ENCODE assay signal across 24 cellular contexts in the genomic region with DNA sequence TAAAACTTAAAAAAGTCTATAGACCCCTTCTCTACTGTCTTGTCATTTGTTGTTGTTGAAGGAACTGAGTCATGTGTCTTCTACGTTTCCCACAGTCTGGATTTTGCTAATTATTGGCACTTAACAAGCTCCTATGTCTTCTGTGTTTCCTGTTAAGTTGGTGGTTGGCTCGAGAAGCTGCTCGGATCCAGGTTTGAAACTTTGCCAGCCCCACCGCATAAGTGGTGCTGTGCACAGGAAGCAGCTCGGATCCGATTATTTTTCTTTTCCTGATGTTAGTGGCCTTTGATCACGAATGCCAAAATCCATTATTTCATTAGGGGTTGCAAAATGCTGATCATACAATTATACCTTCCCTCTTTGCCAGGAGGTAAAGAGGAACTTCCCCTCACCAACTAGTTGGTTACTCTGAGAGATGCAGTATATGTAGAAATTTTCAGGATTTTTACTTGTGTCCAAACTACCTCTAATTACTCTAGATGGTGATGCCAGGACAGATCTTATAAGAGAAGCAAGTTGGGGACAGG.
DNase-seq lines count a peak whose midpoint lies in the region; ATAC-seq and TF ChIP-seq lines count a peak whose summit lies in the region.
"Had no signal": no experiment of that assay in that cellular context is flagged by ENCODE, and none has a peak within 500 bp of the region (broad histone marks: within the 10 kb centered on the region; RNA-seq: fewer than 3 reads in every experiment).

No MANE protein-coding gene starts in this region.

- WGBS in thyroid gland, 2 donors, result 1 to 6% methylated on average over 7 of the region's 7 CpGs

- peak overlapping the region; percentile 3 for H3K27ac Mint-ChIP-seq in T-helper 2 cell treated with Interferon-gamma antibody and Interleukin-4, amounts not matched to agents 5 μg/mL and 100 μg/mL, for 36 hours
- H3K27ac Mint-ChIP-seq: activated CD4-positive, alpha-beta T cell treated with anti-CD3 and anti-CD28 coated beads, Interleukin-2, amount 10 ng/mL, durations not matched to agents 24 days and 14 days; activated naive CD4-positive, alpha-beta T cell treated with anti-CD3 and anti-CD28 coated beads, Interleukin-2, amount 50 U/mL, for 72 hours; activated T-helper 1 cell treated with anti-CD3 and anti-CD28 coated beads, Interleukin-12 subunit alpha, Interleukin-12 subunit beta, Interleukin-2, Interleukin-4 antibody, amounts not matched to agents 30 ng/mL and 10 ng/mL and 1 ng/mL, durations not matched to agents 14 hours and 24 hours and 36 hours; CD4-positive, alpha-beta T cell had no signal

- H3K27me3 ChIP-seq in thyroid gland, result no peaks in the 10 kb centered on the region
- H3K27me3 ChIP-seq: ascending aorta had no signal

- H3K4me3 ChIP-seq in choroid plexus epithelial cell (ENCODE audit: low read depth, low read length) (no peak overlapping the region), thyroid gland (replicated peaks in 1 of 3) (no peak overlapping the region)
- H3K4me3 ChIP-seq: ascending aorta, mucosa of descending colon had no signal

- H3K9me3 ChIP-seq in thyroid gland, result no peaks in the 10 kb centered on the region
- H3K9me3 ChIP-seq: ascending aorta, mucosa of descending colon had no signal

- H3K27ac ChIP-seq in thyroid gland, result no peak overlapping the region
- H3K27ac ChIP-seq: ascending aorta had no signal

- H3K4me1 Mint-ChIP-seq in T-helper 2 cell treated with Interferon-gamma antibody and Interleukin-4, amounts not matched to agents 5 μg/mL and 100 μg/mL, for 36 hours (ENCODE audit: low read depth), result no peaks in the 10 kb centered on the region
- H3K4me1 Mint-ChIP-seq: activated CD4-positive, alpha-beta T cell treated with anti-CD3 and anti-CD28 coated beads, Interleukin-2, amount 10 ng/mL, durations not matched to agents 24 days and 14 days had no signal

- H3K9me3 Mint-ChIP-seq in T-helper 2 cell treated with Interferon-gamma antibody and Interleukin-4, amounts not matched to agents 5 μg/mL and 100 μg/mL, for 36 hours, result no peaks in the 10 kb centered on the region
- H3K9me3 Mint-ChIP-seq: activated CD4-positive, alpha-beta T cell treated with anti-CD3 and anti-CD28 coated beads, Interleukin-2, amount 10 ng/mL, durations not matched to agents 24 days and 14 days; activated naive CD4-positive, alpha-beta T cell treated with anti-CD3 and anti-CD28 coated beads, Interleukin-2, amount 50 U/mL, for 72 hours; CD4-positive, alpha-beta T cell had no signal

- H3K36me3 Mint-ChIP-seq in T-helper 2 cell treated with Interferon-gamma antibody and Interleukin-4, amounts not matched to agents 5 μg/mL and 100 μg/mL, for 36 hours (ENCODE audit: low read depth), result no peaks in the 10 kb centered on the region
- H3K36me3 Mint-ChIP-seq: activated naive CD4-positive, alpha-beta T cell treated with anti-CD3 and anti-CD28 coated beads, Interleukin-2, amount 50 U/mL, for 72 hours had no signal

- intact Hi-C loops in thyroid gland (cut with DNase I), result no loop called here

- no peak for DNase-seq in T-helper 2 cell treated with Interferon-gamma antibody and Interleukin-4, amounts not matched to agents 5 μg/mL and 100 μg/mL, for 36 hours (ENCODE audit: low spot score)
- DNase-seq in T-helper 2 cell (no peak), NCI-H2196 treated with DMSO at 0.1 percent for 48 hours (lab: John Stamatoyannopoulos, UW; ENCODE audit: unreplicated experiment) (peak; percentile 13), choroid plexus epithelial cell (ENCODE audit: low read depth) (peak; percentile 31), thyroid gland (peak; percentile 30 to 33), midbrain (lab: John Stamatoyannopoulos, UW) (no peak)
- DNase-seq in stimulated activated CD4-positive, alpha-beta T cell treated with anti-CD3 and anti-CD28 coated beads, Interleukin-4, amount 100 ng/mL, for 24 hours, result no peak
- DNase-seq: activated CD4-positive, alpha-beta T cell treated with anti-CD3 and anti-CD28 coated beads, Interleukin-2, amount 10 ng/mL, durations not matched to agents 24 days and 14 days; CD4-positive, alpha-beta T cell; DMS79; effector CD8-positive, alpha-beta T cell; erythroblast; foreskin melanocyte; hippocampal formation; Kasumi-1; left ventricle myocardium superior; mucosa of descending colon; NCI-H1092; NCI-H526 had no signal

- H3K36me3 ChIP-seq in thyroid gland, result no peaks in the 10 kb centered on the region
- H3K36me3 ChIP-seq: ascending aorta had no signal

- H3K4me1 ChIP-seq in thyroid gland, result no peaks in the 10 kb centered on the region
- H3K4me1 ChIP-seq: ascending aorta had no signal

- no peak overlapping the region for H3K4me3 Mint-ChIP-seq in T-helper 2 cell treated with Interferon-gamma antibody and Interleukin-4, amounts not matched to agents 5 μg/mL and 100 μg/mL, for 36 hours
- H3K4me3 Mint-ChIP-seq: activated CD4-positive, alpha-beta T cell treated with anti-CD3 and anti-CD28 coated beads, Interleukin-2, amount 10 ng/mL, durations not matched to agents 24 days and 14 days; activated T-helper 1 cell treated with anti-CD3 and anti-CD28 coated beads, Interleukin-12 subunit alpha, Interleukin-12 subunit beta, Interleukin-2, Interleukin-4 antibody, amounts not matched to agents 30 ng/mL and 10 ng/mL and 1 ng/mL, durations not matched to agents 14 hours and 24 hours and 36 hours; CD4-positive, alpha-beta T cell had no signal

- ATAC-seq in HG02884 (IDR thresholded peaks at IDR 0.05; ENCODE audit: unreplicated experiment), result no peak
- ATAC-seq: activated naive CD4-positive, alpha-beta T cell treated with anti-CD3 and anti-CD28 coated beads, Interleukin-2, amount 50 U/mL, for 72 hours; left ventricle myocardium superior; mucosa of descending colon; Right ventricle myocardium inferior had no signal

- TF ChIP-seq CTCF in choroid plexus epithelial cell (conservative IDR thresholded peaks at IDR 0.05; ENCODE audit: low read depth, low read length) (no peak), thyroid gland (IDR thresholded peaks at IDR 0.05) (no peak)

- no peak for TF ChIP-seq POLR2A in thyroid gland (IDR thresholded peaks at IDR 0.05)

- no peaks in the 10 kb centered on the region for H3K27me3 Mint-ChIP-seq in T-helper 2 cell treated with Interferon-gamma antibody and Interleukin-4, amounts not matched to agents 5 μg/mL and 100 μg/mL, for 36 hours (ENCODE audit: low read depth)
- H3K27me3 Mint-ChIP-seq: activated CD4-positive, alpha-beta T cell treated with anti-CD3 and anti-CD28 coated beads, Interleukin-2, amount 10 ng/mL, durations not matched to agents 24 days and 14 days had no signal

Comparison
In these comparisons a context has a peak if more than half of its experiments do, and no peak if none do; other contexts are left out.
1. DNase-seq: peak in NCI-H2196 treated with DMSO at 0.1 percent for 48 hours (single experiment), choroid plexus epithelial cell (single experiment) and thyroid gland (2 of 2); none in T-helper 2 cell treated with Interferon-gamma antibody and Interleukin-4, amounts not matched to agents 5 μg/mL and 100 μg/mL, for 36 hours (single experiment), T-helper 2 cell (0 of 5), stimulated activated CD4-positive, alpha-beta T cell treated with anti-CD3 and anti-CD28 coated beads, Interleukin-4, amount 100 ng/mL, for 24 hours (single experiment) and midbrain (single experiment).